In the genomic region with DNA sequence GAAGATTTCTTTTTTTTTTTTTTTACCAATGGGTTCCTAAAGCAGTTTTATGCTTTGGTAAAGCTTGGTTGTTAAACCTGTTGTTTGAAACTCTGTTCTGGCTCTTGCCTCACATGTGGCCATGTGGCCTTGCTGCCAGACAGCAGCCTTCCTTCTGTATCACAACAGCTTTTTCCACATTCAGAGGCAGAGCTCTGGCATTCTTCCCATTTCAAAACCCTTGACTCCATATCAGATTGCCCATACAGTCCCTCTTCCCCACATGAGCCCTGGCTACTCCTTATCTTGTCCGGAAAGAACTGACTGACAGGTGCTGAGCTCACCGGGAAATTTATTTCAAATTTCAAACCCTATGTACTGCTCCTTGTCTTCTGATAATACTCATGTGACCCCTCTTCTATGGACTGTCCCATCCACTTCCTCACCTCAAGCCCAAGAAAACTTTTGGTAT, we compare ENCODE assay signal across 25 cellular contexts. TPM values are rescaled to one million over a fixed set of nuclear protein-coding genes. Genes with fewer than 3 reads are reported as not detected.
DNase-seq lines count a peak whose midpoint lies in the region; ATAC-seq, FAIRE-seq and TF ChIP-seq lines count a peak whose summit lies in the region.
"Had no signal": no experiment of that assay in that cellular context is flagged by ENCODE, and none has a peak within 500 bp of the region (broad histone marks: within the 10 kb centered on the region; RNA-seq: fewer than 3 reads in every experiment).

No MANE protein-coding gene starts in this region.

- H3K27ac Mint-ChIP-seq in HFFc6 (peak overlapping the region; percentile 63), T-cell (peak overlapping the region; percentile 52 to 53), Calu3 (ENCODE audit: unreplicated experiment) (no peak overlapping the region)
- H3K27ac Mint-ChIP-seq: activated T-cell treated with anti-CD3 and anti-CD28 coated beads, Interleukin-2, amount 50 U/mL, for 72 hours; memory B cell; type B pancreatic cell had no signal

- ATAC-seq in T-cell (replicated peaks in 1 of 4) (no peak), pancreas (no peak)
- ATAC-seq: activated T-cell treated with anti-CD3 and anti-CD28 coated beads, Interleukin-2, amount 50 U/mL, for 72 hours; HCT116 had no signal

- intact Hi-C loops in pancreas (cut with DNase I) = no loop called here
- intact Hi-C loops in Calu3 (cut with micrococcal nuclease; ENCODE audit: unreplicated experiment) = no loop called here

- no peak overlapping the region for H3K27ac ChIP-seq in pancreas
- H3K27ac ChIP-seq: SK-N-MC, stomach had no signal

- H3K4me1 Mint-ChIP-seq in HFFc6 (ENCODE audit: low read depth) (no peaks in the 10 kb centered on the region), T-cell (no peaks in the 10 kb centered on the region), Calu3 (ENCODE audit: low read depth, unreplicated experiment) (no peaks in the 10 kb centered on the region)
- H3K4me1 Mint-ChIP-seq: brain had no signal

- H3K4me1 ChIP-seq in pancreas = no peaks in the 10 kb centered on the region
- H3K4me1 ChIP-seq: stomach had no signal

- no peaks in the 10 kb centered on the region for H3K9me3 Mint-ChIP-seq in HFFc6
- H3K9me3 Mint-ChIP-seq in T-cell = no peaks in the 10 kb centered on the region
- no peaks in the 10 kb centered on the region for H3K9me3 Mint-ChIP-seq in Calu3 (ENCODE audit: low read depth, unreplicated experiment)
- H3K9me3 Mint-ChIP-seq: activated T-cell treated with anti-CD3 and anti-CD28 coated beads, Interleukin-2, amount 50 U/mL, for 72 hours; brain; memory B cell; type B pancreatic cell had no signal

- FAIRE-seq in pancreas (lab: Jason Lieb, UNC) = no peak
- FAIRE-seq in frontal cortex (lab: Jason Lieb, UNC) = no peak
- FAIRE-seq: colon, endometrium had no signal

- no peak for DNase-seq in HFFc6
- peak; percentile 27 for DNase-seq in NCI-H1092 (lab: John Stamatoyannopoulos, UW)
- no peak for DNase-seq in T-cell
- DNase-seq in fibroblast of pulmonary artery (ENCODE audit: low read depth) = peak; percentile 36
- no peak for DNase-seq in pancreas
- no peak for DNase-seq in frontal cortex (ENCODE audit: low spot score in 2 of 2)
- DNase-seq in NCI-H524 (lab: John Stamatoyannopoulos, UW) = no peak
- no peak for DNase-seq in Calu3
- DNase-seq: activated CD4-positive, alpha-beta T cell treated with anti-CD3 and anti-CD28 coated beads for 1 hour; activated T-cell treated with anti-CD3 and anti-CD28 coated beads, Interleukin-2, amount 50 U/mL, for 72 hours; DMS79; KG1; left cardiac atrium; NCI-H187; NCI-H510A; occipital lobe; retina; stomach had no signal

- CTCF ChIA-PET in T-cell (lab: Charles Lee) = interaction anchor here (0.6 kb wide), 2 partner anchors 25 to 663 kb away, joined by 7 read pairs; no protein-coding TSS in a partner anchor
- CTCF ChIA-PET in Calu3 (lab: Charles Lee) = interaction anchor here (0.7 to 1.0 kb wide), 3 partner anchors 52 to 106 kb away, joined by 3 to 4 read pairs (median 3); no protein-coding TSS in a partner anchor

- peak overlapping the region; percentile 21; the same call in 1 of the 2 replicates for H3K4me3 Mint-ChIP-seq in HFFc6
- no peak overlapping the region for H3K4me3 Mint-ChIP-seq in T-cell
- no peak overlapping the region for H3K4me3 Mint-ChIP-seq in Calu3 (ENCODE audit: low read depth, unreplicated experiment)
- H3K4me3 Mint-ChIP-seq: activated T-cell treated with anti-CD3 and anti-CD28 coated beads, Interleukin-2, amount 50 U/mL, for 72 hours; brain; memory B cell; type B pancreatic cell had no signal

- H3K4me3 ChIP-seq in fibroblast of pulmonary artery (replicated peaks; ENCODE audit: low read depth, low read length) = no peak overlapping the region
- no peak overlapping the region for H3K4me3 ChIP-seq in pancreas
- H3K4me3 ChIP-seq: SK-N-MC, stomach had no signal

- TF ChIP-seq CTCF in HFFc6 (IDR thresholded peaks at IDR 0.05) (no peak), fibroblast of pulmonary artery (IDR thresholded peaks at IDR 0.05; ENCODE audit: low read length, missing control alignments) (no peak), pancreas (IDR thresholded peaks at IDR 0.05) (no peak), Calu3 (IDR thresholded peaks at IDR 0.05; ENCODE audit: unreplicated experiment) (no peak)

- 48 to 53% methylated on average over 2 of the region's 2 CpGs for WGBS in pancreas, 2 donors

- peaks cover 64% of the 10 kb centered on the region for H3K36me3 Mint-ChIP-seq in HFFc6 (ENCODE audit: low read depth)
- peaks cover 56% of the 10 kb centered on the region for H3K36me3 Mint-ChIP-seq in T-cell
- no peaks in the 10 kb centered on the region for H3K36me3 Mint-ChIP-seq in Calu3 (ENCODE audit: insufficient read depth, unreplicated experiment)

- peaks cover 3 to 33% (median 10%) of the 10 kb centered on the region in 3 donors for H3K36me3 ChIP-seq in pancreas

- H3K27me3 Mint-ChIP-seq in HFFc6 (ENCODE audit: insufficient read depth) (peaks cover 17% of the 10 kb centered on the region), T-cell (no peaks in the 10 kb centered on the region), Calu3 (ENCODE audit: unreplicated experiment) (peaks cover 14% of the 10 kb centered on the region)
- H3K27me3 Mint-ChIP-seq: brain, memory B cell, type B pancreatic cell had no signal

- POLR2A ChIA-PET in T-cell (lab: Charles Lee) = no interaction called here

- BruUV-seq in Calu3 (replicated peaks; lab: Mats Ljungman, UMichigan) = no TSS peak

- H3K9me3 ChIP-seq in pancreas = no peaks in the 10 kb centered on the region
- H3K9me3 ChIP-seq: stomach had no signal

- no peaks in the 10 kb centered on the region for H3K27me3 ChIP-seq in pancreas
- H3K27me3 ChIP-seq: stomach had no signal

RNA-seq across cellular contexts. Expression of a gene that starts 38.5 kb away (rescaled TPM):
- not detected for total RNA-seq in HFFc6 (2021; fragmentation: NEBNext Ultra II Directional; extraction: Animal tissue kit (Norgen Biotek cat#: 25700))
- total RNA-seq in T-cell (10 to 100 TPM; 20.0 to 32.4 (median 29.1) TPM), pancreas (1 to 10 TPM in 1 of 6 donors, under 1 TPM in 5; 0.09 to 1.0 (median 0.26) TPM), frontal cortex (not detected), Calu3 (2022) (not detected in 2 replicates)
- polyA plus RNA-seq in pancreas = under 1 TPM in 1 of 2 donors, not detected in 1; 0.08 TPM
- total RNA-seq: occipital lobe had no signal

Comparison
In these comparisons a context has a peak if more than half of its experiments do, and no peak if none do; other contexts are left out.
1. DNase-seq: peak in NCI-H1092 (single experiment) and fibroblast of pulmonary artery (single experiment); none in HFFc6 (single experiment), T-cell (0 of 34), pancreas (0 of 6), frontal cortex (0 of 2), NCI-H524 (0 of 2) and Calu3 (single experiment).
2. RNA of a gene that starts 38.5 kb away (total RNA-seq): 20.0 to 32.4 TPM in T-cell; 0.09 to 1.0 TPM in pancreas, not detected in Calu3, not detected in HFFc6 and not detected in frontal cortex (single experiment); every median in the first group is over 10 times any median in the second.